ENCODE assay signal across 9 cellular contexts in the genomic region with DNA sequence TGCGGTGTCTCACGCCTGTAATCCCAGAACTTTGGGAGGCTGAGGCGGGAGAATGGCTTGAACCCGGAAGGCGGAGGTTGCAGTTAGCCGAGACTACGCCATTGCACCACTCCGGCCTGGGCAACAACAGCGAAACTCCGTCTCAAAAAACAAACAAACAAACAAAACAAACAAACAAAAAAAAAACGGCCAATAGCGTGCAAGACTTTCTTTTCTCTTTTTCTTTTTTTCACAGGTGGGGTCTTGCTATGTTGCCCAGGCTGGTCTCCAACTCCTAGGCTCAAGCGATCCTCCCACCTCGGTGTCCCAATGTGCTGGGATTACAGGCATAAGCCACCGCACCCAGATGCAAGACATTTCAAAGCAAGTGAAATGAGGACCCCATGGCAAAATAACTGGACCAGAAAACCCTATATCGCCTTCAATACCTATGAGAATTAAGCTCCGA. TPM values are rescaled to one million over a fixed set of nuclear protein-coding genes. Genes with fewer than 3 reads are reported as not detected.
DNase-seq lines count a peak whose midpoint lies in the region; ATAC-seq, FAIRE-seq and TF ChIP-seq lines count a peak whose summit lies in the region.
"Had no signal": no experiment of that assay in that cellular context is flagged by ENCODE, and none has a peak within 500 bp of the region (broad histone marks: within the 10 kb centered on the region; RNA-seq: fewer than 3 reads in every experiment).

No MANE protein-coding gene starts in this region.

- H3K27me3 ChIP-seq in H9 (ENCODE audit: insufficient read depth, low read length) (no peaks in the 10 kb centered on the region), hepatocyte (no peaks in the 10 kb centered on the region), skeletal muscle satellite cell (ENCODE audit: control insufficient read depth, insufficient read depth, low read length) (no peaks in the 10 kb centered on the region)

- no peak overlapping the region for H3K18ac ChIP-seq in H9 (ENCODE audit: insufficient read length, low read depth, low read length)

- no peak overlapping the region for H4K91ac ChIP-seq in H9 (ENCODE audit: insufficient read length, low read depth, low read length)

- H2BK12ac ChIP-seq in H9 (ENCODE audit: insufficient read length, low read depth, low read length): no peak overlapping the region

- H3K14ac ChIP-seq in H9 (ENCODE audit: insufficient read depth, low read length): no peak overlapping the region

- no peaks in the 10 kb centered on the region for H3K9me3 ChIP-seq in H9 (ENCODE audit: control insufficient read depth, low read depth, low read length)
- no peaks in the 10 kb centered on the region for H3K9me3 ChIP-seq in hepatocyte (ENCODE audit: low read depth)
- H3K9me3 ChIP-seq in skeletal muscle satellite cell (replicated peaks; ENCODE audit: low read length): no peaks in the 10 kb centered on the region

- H3K9me3 Mint-ChIP-seq in H9 (no peaks in the 10 kb centered on the region), WTC11 (no peaks in the 10 kb centered on the region)

- H3K4ac ChIP-seq in H9 (ENCODE audit: low read depth, low read length): no peak overlapping the region

- no peak for ATAC-seq in WTC11
- no peak for ATAC-seq in HG02981 (IDR thresholded peaks at IDR 0.05; ENCODE audit: unreplicated experiment)

- H2BK20ac ChIP-seq in H9 (ENCODE audit: low read depth, low read length, poor library complexity, severe bottlenecking): no peak overlapping the region

- H3K27me3 Mint-ChIP-seq in H9 (ENCODE audit: low read depth): no peaks in the 10 kb centered on the region
- no peaks in the 10 kb centered on the region for H3K27me3 Mint-ChIP-seq in WTC11 (ENCODE audit: low read depth)

- H3K27ac ChIP-seq in H9 (ENCODE audit: insufficient read length, low read depth, low read length): no peak overlapping the region
- no peak overlapping the region for H3K27ac ChIP-seq in hepatocyte

- H3K9ac ChIP-seq in H9 (ENCODE audit: extremely low read depth, insufficient read length, low read length) (no peak overlapping the region), skeletal muscle satellite cell (ENCODE audit: low read depth, low read length) (peak overlapping the region; percentile 99)

- H3K79me1 ChIP-seq in H9 (ENCODE audit: insufficient read depth, low read depth, low read length, poor library complexity, severe bottlenecking): peaks cover 3% of the 10 kb centered on the region

- H3K4me1 Mint-ChIP-seq in H9 (peaks cover 20 to 32% of the 10 kb centered on the region in 2 experiments), WTC11 (peaks cover 40% of the 10 kb centered on the region)

- no peak overlapping the region for H2AFZ ChIP-seq in H9 (ENCODE audit: low read length)
- no peak overlapping the region for H2AFZ ChIP-seq in hepatocyte

- no peak overlapping the region for H3K23ac ChIP-seq in H9 (ENCODE audit: insufficient read length, low read depth, low read length)

- H3K36me3 Mint-ChIP-seq in H9 (ENCODE audit: insufficient read depth in 1 of 3, low read depth in 3 of 3): peaks cover 0 to 13% (median 0%) of the 10 kb centered on the region in 3 experiments; a peak in 3 of 7 replicates
- H3K36me3 Mint-ChIP-seq in WTC11: peaks cover 2% of the 10 kb centered on the region; the same call in 1 of the 2 replicates

- H2BK5ac ChIP-seq in H9 (ENCODE audit: insufficient read length, low read length): no peak overlapping the region

- no peak overlapping the region for H3T11ph ChIP-seq in H9 (ENCODE audit: low read length)

- H3K4me2 ChIP-seq in H9 (ENCODE audit: insufficient read depth, insufficient read length, low read length) (no peak overlapping the region), hepatocyte (peak overlapping the region; percentile 93), skeletal muscle satellite cell (ENCODE audit: low read length) (peak overlapping the region; percentile 84)

- H4K5ac ChIP-seq in H9 (ENCODE audit: insufficient read length, low read depth, low read length): no peak overlapping the region

- H3K4me3 Mint-ChIP-seq in H9 (peak overlapping the region; percentile 89 to 98), WTC11 (peak overlapping the region; percentile 96)

- no peak for DNase-seq in H9
- no peak for DNase-seq in WTC11 (ENCODE audit: low spot score)
- DNase-seq in hepatocyte (ENCODE audit: low spot score): no peak
- no peak for DNase-seq in cerebellar cortex (ENCODE audit: low spot score)
- no peak for DNase-seq in NCI-H2227 treated with DMSO at 0.1 percent for 48 hours (lab: John Stamatoyannopoulos, UW)
- no peak for DNase-seq in D721Med (ENCODE audit: insufficient read length, low spot score)
- DNase-seq: effector memory CD4-positive, alpha-beta T cell had no signal

- no peak overlapping the region for H4K8ac ChIP-seq in H9 (replicated peaks; ENCODE audit: insufficient read length, low read depth, low read length)

- H4K20me1 ChIP-seq in H9 (ENCODE audit: control insufficient read depth, insufficient read depth, insufficient read length) (no peaks in the 10 kb centered on the region), hepatocyte (ENCODE audit: insufficient read depth, poor library complexity, severe bottlenecking) (peaks cover 61% of the 10 kb centered on the region)

- no peaks in the 10 kb centered on the region for H3K36me3 ChIP-seq in hepatocyte (replicated peaks; ENCODE audit: insufficient read depth, low read depth)
- H3K36me3 ChIP-seq in skeletal muscle satellite cell (ENCODE audit: insufficient read depth, low read length): no peaks in the 10 kb centered on the region

- TF ChIP-seq CTCF in H9 (conservative IDR thresholded peaks at IDR 0.05) (no peak), WTC11 (IDR thresholded peaks at IDR 0.05) (no peak), hepatocyte (IDR thresholded peaks at IDR 0.05; ENCODE audit: poor library complexity) (no peak), D721Med (IDR thresholded peaks at IDR 0.05; ENCODE audit: insufficient read depth, missing control alignments) (no peak)

- H3K4me1 ChIP-seq in H9 (ENCODE audit: insufficient read depth, low read length): peaks cover 7% of the 10 kb centered on the region; the same call in 1 of the 2 replicates
- peaks cover 7% of the 10 kb centered on the region for H3K4me1 ChIP-seq in hepatocyte (ENCODE audit: insufficient read depth)
- H3K4me1 ChIP-seq in skeletal muscle satellite cell (ENCODE audit: control insufficient read depth, insufficient read depth, low read length): peaks cover 31% of the 10 kb centered on the region

- no peaks in the 10 kb centered on the region for H3K9me2 ChIP-seq in hepatocyte (replicated peaks; ENCODE audit: insufficient read depth)

- WGBS in H9 (ENCODE audit: extremely low coverage, insufficient read length, low lambda C conversion rate): no CpG with 5 or more reads among the region's 17 CpGs
- 92% methylated on average over 17 of the region's 17 CpGs for WGBS in hepatocyte (ENCODE audit: low lambda C conversion rate, missing lambda C conversion rate)

- H2AK5ac ChIP-seq in H9 (ENCODE audit: insufficient read length, low read length): no peak overlapping the region

- POLR2A ChIA-PET in WTC11 (lab: Charles Lee): interaction anchor here (2.4 kb wide), 1 partner anchor 9 kb away, joined by 12 read pairs; no protein-coding TSS in a partner anchor

- H2BK120ac ChIP-seq in H9 (ENCODE audit: low read depth, low read length, poor library complexity, severe bottlenecking): no peak overlapping the region

- peak overlapping the region in 1 of 3 experiments; percentile 49; a peak in 2 of 7 replicates for H3K27ac Mint-ChIP-seq in H9
- no peak overlapping the region for H3K27ac Mint-ChIP-seq in WTC11

- H3K23me2 ChIP-seq in H9 (ENCODE audit: insufficient read length, low read depth, low read length, poor library complexity, severe bottlenecking): no peaks in the 10 kb centered on the region

- no peak overlapping the region for H3K56ac ChIP-seq in H9 (ENCODE audit: insufficient read length, low read depth, low read length)

- no peak overlapping the region for H2BK15ac ChIP-seq in H9 (ENCODE audit: low read depth, low read length)

- CTCF ChIA-PET in WTC11 (lab: Charles Lee): interaction anchor here (1.8 to 2.4 kb wide), 2 partner anchors 13 to 47 kb away, joined by 8 to 17 read pairs; no protein-coding TSS in a partner anchor

- H3K4me3 ChIP-seq in hepatocyte: peak overlapping the region; percentile 83
- peak overlapping the region; percentile 97 for H3K4me3 ChIP-seq in skeletal muscle satellite cell (ENCODE audit: low read length)

- H3K79me2 ChIP-seq in H9 (ENCODE audit: insufficient read depth, low read length): peaks cover 44% of the 10 kb centered on the region
- peaks cover 64% of the 10 kb centered on the region for H3K79me2 ChIP-seq in hepatocyte

- no peak for FAIRE-seq in D721Med (lab: Jason Lieb, UNC)

TF ChIP-seq in WTC11, 78 proteins besides CTCF, POLR2A, EP300 and RAD21:
- TF ChIP-seq TEAD4 (CRISPR knock-in tag; IDR thresholded peaks at IDR 0.05) (no peak), ZNF121 (CRISPR knock-in tag; IDR thresholded peaks at IDR 0.05) (peak; percentile 95)

RNA-seq across cellular contexts. Expression of gene PSAP, which starts 1.6 kb away (rescaled TPM):
- total RNA-seq in H9 (2021) (336 and 346 TPM in 2 replicates), WTC11 (2021) (397 to 474 TPM (median 462 TPM) in 3 replicates), hepatocyte (686 and 732 TPM in 2 replicates)
- 954 and 987 TPM in 2 replicates for polyA plus RNA-seq in hepatocyte
- total RNA-seq in skeletal muscle satellite cell (2012; rRNA removed): 390 and 542 TPM in 2 replicates
